In the genomic region with DNA sequence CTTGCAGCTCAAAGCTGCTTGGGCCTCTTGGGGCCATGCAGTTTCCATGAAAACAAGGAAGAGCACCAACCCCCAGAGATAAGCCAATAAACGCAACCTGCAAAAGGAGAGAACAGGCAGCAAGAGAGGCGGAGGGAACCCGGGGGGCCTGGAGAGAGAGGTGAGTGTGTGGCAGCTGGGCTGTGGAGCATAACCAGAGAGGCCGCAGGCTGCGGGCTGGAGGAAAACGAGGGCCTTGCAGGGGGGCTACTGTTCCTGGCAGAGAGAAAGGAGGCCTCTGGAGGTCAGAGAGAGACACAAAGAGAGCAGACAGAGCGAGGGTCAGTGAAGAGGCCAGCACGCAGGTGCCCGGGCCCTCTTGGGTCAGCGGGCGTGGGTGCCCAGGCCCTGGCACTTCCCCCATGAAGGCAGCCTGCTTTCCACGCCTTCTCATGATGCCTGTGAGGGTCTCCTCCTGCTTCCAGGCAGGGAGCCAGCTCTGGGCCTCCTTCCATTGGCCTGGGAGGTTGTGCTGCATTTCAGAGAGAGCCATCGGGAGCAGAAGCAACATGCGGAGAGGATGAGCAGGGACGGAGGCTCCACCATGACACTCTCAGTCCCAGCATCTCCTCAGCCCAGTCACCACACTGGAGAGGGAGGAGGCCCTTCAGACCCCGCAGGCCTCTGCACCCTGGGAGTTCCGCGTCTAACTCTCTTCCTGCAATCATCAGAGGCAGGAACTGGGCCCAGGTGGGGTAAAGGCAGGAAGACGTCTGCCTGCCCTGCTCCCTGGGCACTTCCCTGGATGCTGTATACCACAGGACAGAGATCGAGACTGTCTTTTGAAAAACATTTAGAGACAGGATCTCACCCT, we compare ENCODE assay signal across 1 cellular context.
A peak's percentile ranks its signal among the peaks of the same experiment; 100 is the strongest.
TF ChIP-seq lines count a peak whose summit lies in the region.

No MANE protein-coding gene starts in this region.

TF ChIP-seq in GM12878, 131 proteins besides CTCF, POLR2A, EP300 and RAD21:
- TF ChIP-seq EGR1 (IDR thresholded peaks at IDR 0.05; ENCODE audit: borderline replicate concordance in 1 of 2, low read depth in 2 of 2, low read length in 2 of 2) = 0 out of 3 replicates have a peak, but pooled peaks of 1 of the 2 experiments have one; percentile 12
TF ChIP-seq in GM12878: peak in this region for 1; not testable (repeated sequence) for 130.
